Comparison of ENCODE assay signal across 20 cellular contexts in genomic region chr20:16296933-16297332, GRCh38.
A peak's percentile ranks its signal among the peaks of the same experiment; 100 is the strongest.
DNase-seq lines count a peak whose midpoint lies in the region; ATAC-seq and TF ChIP-seq lines count a peak whose summit lies in the region.
"Had no signal": no experiment of that assay in that cellular context is flagged by ENCODE, and none has a peak within 500 bp of the region (broad histone marks: within the 10 kb centered on the region; RNA-seq: fewer than 3 reads in every experiment).

No MANE protein-coding gene starts in this region.

- DNase-seq in AG09319 (ENCODE audit: extremely low read depth, low read depth) = peak; percentile 19
- DNase-seq in fibroblast of mammary gland (ENCODE audit: low read depth) = peak; percentile 45
- no peak for DNase-seq in mesenchymal stem cell
- peak; percentile 64 for DNase-seq in stromal cell of bone marrow (ENCODE audit: low read depth)
- no peak for DNase-seq in Right ventricle myocardium inferior (ENCODE audit: missing footprints)
- no peak for DNase-seq in cerebellum (ENCODE audit: low spot score)
- no peak for DNase-seq in endothelial cell (ENCODE audit: low spot score)
- DNase-seq in osteocyte (ENCODE audit: extremely low spot score, unreplicated experiment) = no peak
- DNase-seq: AML-193; C1 segment of cervical spinal cord; Calu3; CD4-positive, alpha-beta memory T cell; COR-L47; DMS53; DMS79 treated with DMSO at 0.1 percent for 48 hours; GF-D8; GM23248; H7; HCEC 1CT had no signal

- H2AFZ ChIP-seq in mesenchymal stem cell (ENCODE audit: low read depth, low read length) = no peak overlapping the region
- H2AFZ ChIP-seq: GM23248 had no signal

- no peak overlapping the region for H3K18ac ChIP-seq in mesenchymal stem cell (ENCODE audit: low read depth in 1 of 2, low read length in 2 of 2)

- no peak overlapping the region for H2BK15ac ChIP-seq in mesenchymal stem cell (ENCODE audit: low read depth, poor library complexity, severe bottlenecking)

- no peak for ATAC-seq in Right ventricle myocardium inferior

- H3K23ac ChIP-seq in mesenchymal stem cell (ENCODE audit: low read length in 2 of 2) = no peak overlapping the region

- H3K27ac Mint-ChIP-seq in endothelial cell (ENCODE audit: unreplicated experiment) = no peak overlapping the region
- H3K27ac Mint-ChIP-seq in osteocyte (ENCODE audit: unreplicated experiment) = no peak overlapping the region
- H3K27ac Mint-ChIP-seq: CD4-positive, alpha-beta memory T cell had no signal

- no peak overlapping the region for H2AK5ac ChIP-seq in mesenchymal stem cell (ENCODE audit: low read length, severe bottlenecking)

- H2BK120ac ChIP-seq in mesenchymal stem cell (ENCODE audit: low read depth, low read length) = no peak overlapping the region

- H3K9me3 Mint-ChIP-seq in endothelial cell (ENCODE audit: unreplicated experiment) (no peaks in the 10 kb centered on the region), osteocyte (ENCODE audit: unreplicated experiment) (peaks cover 5% of the 10 kb centered on the region)

- H2BK5ac ChIP-seq in mesenchymal stem cell (ENCODE audit: low read depth, low read length, poor library complexity, severe bottlenecking) = no peak overlapping the region

- H3K4me3 ChIP-seq in fibroblast of mammary gland (ENCODE audit: control insufficient read depth, low read depth, low read length) = no peak overlapping the region
- no peak overlapping the region for H3K4me3 ChIP-seq in mesenchymal stem cell (ENCODE audit: insufficient read depth in 1 of 2, low read depth in 1 of 2, low read length in 2 of 2)
- H3K4me3 ChIP-seq: GM23248 had no signal

- peaks cover 10% of the 10 kb centered on the region for H3K9me3 ChIP-seq in mesenchymal stem cell (ENCODE audit: control insufficient read depth, low read length)

- H3K27ac ChIP-seq in mesenchymal stem cell (ENCODE audit: low read length, poor library complexity, severe bottlenecking) = no peak overlapping the region
- H3K27ac ChIP-seq: 22Rv1, GM23248 had no signal

- H3K4me2 ChIP-seq in mesenchymal stem cell (ENCODE audit: low read length, poor library complexity, severe bottlenecking) = no peak overlapping the region

- H3K79me1 ChIP-seq in mesenchymal stem cell (replicated peaks; ENCODE audit: low read length, poor library complexity, severe bottlenecking) = no peaks in the 10 kb centered on the region

- H3K27me3 Mint-ChIP-seq in endothelial cell (ENCODE audit: unreplicated experiment) (no peaks in the 10 kb centered on the region), osteocyte (ENCODE audit: unreplicated experiment) (no peaks in the 10 kb centered on the region)
- H3K27me3 Mint-ChIP-seq: CD4-positive, alpha-beta memory T cell had no signal

- H3K4me1 Mint-ChIP-seq in endothelial cell (ENCODE audit: unreplicated experiment) (no peaks in the 10 kb centered on the region), osteocyte (ENCODE audit: unreplicated experiment) (no peaks in the 10 kb centered on the region)
- H3K4me1 Mint-ChIP-seq: CD4-positive, alpha-beta memory T cell had no signal

- WGBS in mesenchymal stem cell = 70% methylated on average over 3 of the region's 3 CpGs

- no peak overlapping the region for H4K91ac ChIP-seq in mesenchymal stem cell (ENCODE audit: low read length)

- peak overlapping the region; percentile 43 for H3K9ac ChIP-seq in mesenchymal stem cell (ENCODE audit: low read length)
- H3K9ac ChIP-seq: GM23248 had no signal

- no peaks in the 10 kb centered on the region for H3K36me3 Mint-ChIP-seq in endothelial cell (ENCODE audit: low read depth, unreplicated experiment)
- H3K36me3 Mint-ChIP-seq in osteocyte (ENCODE audit: unreplicated experiment) = peaks cover 2% of the 10 kb centered on the region

- H3K14ac ChIP-seq in mesenchymal stem cell (ENCODE audit: low read length in 2 of 2) = no peak overlapping the region

- no peak overlapping the region for H2BK12ac ChIP-seq in mesenchymal stem cell (ENCODE audit: low read length in 2 of 2)

- no peak for TF ChIP-seq CTCF in AG09319 (IDR thresholded peaks at IDR 0.05; ENCODE audit: low read depth, low read length)
- TF ChIP-seq CTCF in fibroblast of mammary gland (conservative IDR thresholded peaks at IDR 0.05; ENCODE audit: control insufficient read depth, insufficient read depth, low read depth, low read length) = no peak
- no peak for TF ChIP-seq CTCF in endothelial cell (IDR thresholded peaks at IDR 0.05; ENCODE audit: unreplicated experiment)
- no peak for TF ChIP-seq CTCF in osteocyte (IDR thresholded peaks at IDR 0.05)

- H3K27me3 ChIP-seq in mesenchymal stem cell (ENCODE audit: control insufficient read depth in 1 of 2, insufficient read depth in 1 of 2, low read length in 2 of 2) = no peaks in the 10 kb centered on the region

- no peak overlapping the region for H4K8ac ChIP-seq in mesenchymal stem cell (ENCODE audit: low read length)

- H3K4ac ChIP-seq in mesenchymal stem cell (ENCODE audit: low read depth in 1 of 2, low read length in 2 of 2) = no peak overlapping the region

- H3K4me3 Mint-ChIP-seq in endothelial cell (ENCODE audit: unreplicated experiment) (no peak overlapping the region), osteocyte (ENCODE audit: unreplicated experiment) (no peak overlapping the region)
- H3K4me3 Mint-ChIP-seq: CD4-positive, alpha-beta memory T cell had no signal

- intact Hi-C loops in Right ventricle myocardium inferior (cut with DNase I) = no loop called here

- no peaks in the 10 kb centered on the region for H3K36me3 ChIP-seq in mesenchymal stem cell (ENCODE audit: control insufficient read depth in 1 of 2, insufficient read depth in 2 of 2, low read depth in 1 of 2, low read length in 2 of 2)

- no peaks in the 10 kb centered on the region for H3K4me1 ChIP-seq in mesenchymal stem cell (ENCODE audit: control insufficient read depth, insufficient read depth, low read depth, low read length)

Comparison
In these comparisons a context has a peak if more than half of its experiments do, and no peak if none do; other contexts are left out.
1. DNase-seq: peak in AG09319 (single experiment), fibroblast of mammary gland (single experiment) and stromal cell of bone marrow (single experiment); none in mesenchymal stem cell (single experiment), Right ventricle myocardium inferior (single experiment), cerebellum (single experiment), endothelial cell (single experiment) and osteocyte (single experiment).